8 cellular contexts compared by ENCODE assay signal in the genomic region with DNA sequence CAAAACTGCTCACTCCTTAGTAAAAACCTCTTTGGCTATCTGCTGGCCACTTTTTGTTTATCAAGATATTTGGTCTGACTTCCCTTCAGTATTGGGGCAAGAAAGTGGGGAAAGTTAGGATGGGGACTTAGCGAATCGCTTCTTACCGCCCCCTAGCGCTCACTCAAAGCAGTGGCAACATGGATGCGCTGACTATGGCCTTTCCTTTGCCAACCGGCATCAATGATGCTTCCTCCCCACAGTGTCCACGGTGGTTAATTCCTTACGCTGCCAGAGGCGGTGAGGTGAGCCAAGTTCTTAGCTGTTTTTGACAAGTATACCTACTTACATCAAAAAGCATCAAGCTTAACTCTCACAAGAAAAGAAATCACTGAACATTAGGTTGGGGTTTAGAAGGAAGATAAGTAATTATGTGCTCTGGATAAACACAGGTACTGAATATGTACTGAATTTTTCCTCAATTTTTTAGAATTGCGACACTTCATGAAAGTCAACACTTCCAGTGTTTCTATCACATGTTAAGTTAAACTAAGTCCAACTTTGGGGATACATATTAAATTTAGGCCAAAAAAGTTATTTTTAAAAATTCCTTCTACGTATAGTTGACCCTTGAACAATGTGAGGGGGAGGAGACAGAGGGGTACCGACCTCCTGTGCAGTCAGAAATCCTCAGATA.
DNase-seq lines count a peak whose midpoint lies in the region; ATAC-seq lines count a peak whose summit lies in the region.

No MANE protein-coding gene starts in this region.

- no peaks in the 10 kb centered on the region for H3K36me3 Mint-ChIP-seq in stimulated activated effector memory CD8-positive, alpha-beta T cell treated with anti-CD3 and anti-CD28 coated beads, Interleukin-12 subunit alpha, Interleukin-12 subunit beta, amount 100 ng/mL, for 72 hours

- peaks cover 43% of the 10 kb centered on the region for H3K4me1 Mint-ChIP-seq in stimulated activated effector memory CD8-positive, alpha-beta T cell treated with anti-CD3 and anti-CD28 coated beads, Interleukin-12 subunit alpha, Interleukin-12 subunit beta, amount 100 ng/mL, for 72 hours

- ATAC-seq in HG02973 (IDR thresholded peaks at IDR 0.05; ENCODE audit: unreplicated experiment) (no peak), GM18520 (IDR thresholded peaks at IDR 0.05; ENCODE audit: unreplicated experiment) (no peak)
- no peak for ATAC-seq in stimulated activated effector memory CD8-positive, alpha-beta T cell treated with anti-CD3 and anti-CD28 coated beads, Interleukin-12 subunit alpha, Interleukin-12 subunit beta, amount 100 ng/mL, for 72 hours

- no peak overlapping the region for H3K27ac Mint-ChIP-seq in stimulated activated effector memory CD8-positive, alpha-beta T cell treated with anti-CD3 and anti-CD28 coated beads, Interleukin-12 subunit alpha, Interleukin-12 subunit beta, amount 100 ng/mL, for 72 hours

- peak; percentile 16 for DNase-seq in A172 (ENCODE audit: low spot score)
- DNase-seq in GM03348 (ENCODE audit: low spot score) = peak; percentile 12
- DNase-seq in SK-MEL-5 (ENCODE audit: low read depth, low spot score) = peak; percentile 86
- DNase-seq in iPS DF 19.7 (ENCODE audit: low read depth, low spot score) = peak; percentile 77
- DNase-seq in stimulated activated effector memory CD8-positive, alpha-beta T cell treated with anti-CD3 and anti-CD28 coated beads, Interleukin-12 subunit alpha, Interleukin-12 subunit beta, amount 100 ng/mL, for 72 hours (ENCODE audit: low spot score in 2 of 2) = no peak
- DNase-seq in NCI-H146 treated with DMSO at 0.1 percent for 48 hours (lab: John Stamatoyannopoulos, UW; ENCODE audit: unreplicated experiment) = no peak

- in situ Hi-C loops in SK-MEL-5 (cut with HindIII; ENCODE audit: low pct_unique_long_range_greater_than_20kb, low sequenced_read_pairs) = no loop called here

- no peaks in the 10 kb centered on the region for H3K9me3 Mint-ChIP-seq in stimulated activated effector memory CD8-positive, alpha-beta T cell treated with anti-CD3 and anti-CD28 coated beads, Interleukin-12 subunit alpha, Interleukin-12 subunit beta, amount 100 ng/mL, for 72 hours

- no peak overlapping the region for H3K4me3 Mint-ChIP-seq in stimulated activated effector memory CD8-positive, alpha-beta T cell treated with anti-CD3 and anti-CD28 coated beads, Interleukin-12 subunit alpha, Interleukin-12 subunit beta, amount 100 ng/mL, for 72 hours

Comparison
In these comparisons a context has a peak if more than half of its experiments do, and no peak if none do; other contexts are left out.
1. DNase-seq: peak in A172 (single experiment), GM03348 (single experiment), SK-MEL-5 (single experiment) and iPS DF 19.7 (single experiment); none in stimulated activated effector memory CD8-positive, alpha-beta T cell treated with anti-CD3 and anti-CD28 coated beads, Interleukin-12 subunit alpha, Interleukin-12 subunit beta, amount 100 ng/mL, for 72 hours (0 of 2) and NCI-H146 treated with DMSO at 0.1 percent for 48 hours (single experiment).